Comparison of ENCODE assay signal across 8 cellular contexts in genomic region chr1:21783679-21784603, GRCh38. TPM values are rescaled to one million over a fixed set of nuclear protein-coding genes. Genes with fewer than 3 reads are reported as not detected.
A peak's percentile ranks its signal among the peaks of the same experiment; 100 is the strongest.
DNase-seq lines count a peak whose midpoint lies in the region; ATAC-seq and TF ChIP-seq lines count a peak whose summit lies in the region.

No MANE protein-coding gene starts in this region.

- H3K27ac Mint-ChIP-seq in WTC11: peak overlapping the region; percentile 100

- peaks cover 30% of the 10 kb centered on the region for H3K4me1 Mint-ChIP-seq in WTC11

- peak overlapping the region; percentile 81 to 100 for H3K4me3 ChIP-seq in gastroesophageal sphincter

- no peaks in the 10 kb centered on the region for H3K27me3 ChIP-seq in gastroesophageal sphincter

- no peaks in the 10 kb centered on the region for H3K27me3 Mint-ChIP-seq in WTC11 (ENCODE audit: low read depth)

- peaks cover 0 to 39% (median 5%) of the 10 kb centered on the region in 3 donors for H3K4me1 ChIP-seq in gastroesophageal sphincter

- POLR2A ChIA-PET in WTC11 (lab: Charles Lee): interaction anchor here (0.5 to 0.7 kb wide), 2 partner anchors 11 to 183 kb away, joined by 3 to 4 read pairs; no protein-coding TSS in a partner anchor

- H3K9me3 ChIP-seq in gastroesophageal sphincter: no peaks in the 10 kb centered on the region

- WGBS in gastroesophageal sphincter (ENCODE audit: low coverage in 1 of 2), 2 donors: 52 to 63% methylated on average over 20 to 25 of the region's 32 CpGs

- peak; percentile 52 for ATAC-seq in HG03469 (IDR thresholded peaks at IDR 0.05; ENCODE audit: unreplicated experiment)
- ATAC-seq in WTC11: peak; percentile 88
- ATAC-seq in gastroesophageal sphincter: peak; percentile 5
- no peak for ATAC-seq in HG03439 (IDR thresholded peaks at IDR 0.05; ENCODE audit: unreplicated experiment)

- H3K27ac ChIP-seq in gastroesophageal sphincter: peak overlapping the region; percentile 95 to 100 (median 97)

- CTCF ChIA-PET in WTC11 (lab: Charles Lee): interaction anchor here (0.6 to 2.0 kb wide), 3 partner anchors 28 to 290 kb away, joined by 3 to 7 read pairs (median 3); no protein-coding TSS in a partner anchor

- H3K36me3 ChIP-seq in gastroesophageal sphincter: no peaks in the 10 kb centered on the region

- no peak for TF ChIP-seq EP300 in gastroesophageal sphincter (IDR thresholded peaks at IDR 0.05)

- DNase-seq in EH (ENCODE audit: low read depth) (peak; percentile 76), WTC11 (ENCODE audit: low spot score) (peak; percentile 97), renal cortical epithelial cell (ENCODE audit: low read depth) (peak; percentile 93), NCI-H1417 (lab: John Stamatoyannopoulos, UW) (no peak), NCI-H2107 treated with DMSO at 0.1 percent for 48 hours (lab: John Stamatoyannopoulos, UW; ENCODE audit: unreplicated experiment) (no peak)

- no peak for TF ChIP-seq CTCF in WTC11 (IDR thresholded peaks at IDR 0.05)
- no peak for TF ChIP-seq CTCF in gastroesophageal sphincter (IDR thresholded peaks at IDR 0.05)

- peaks cover 2% of the 10 kb centered on the region; the same call in 1 of the 2 replicates for H3K36me3 Mint-ChIP-seq in WTC11

- TF ChIP-seq POLR2A in gastroesophageal sphincter (IDR thresholded peaks at IDR 0.05): no peak

- H3K4me3 Mint-ChIP-seq in WTC11: peak overlapping the region; percentile 90

- no peaks in the 10 kb centered on the region for H3K9me3 Mint-ChIP-seq in WTC11

TF ChIP-seq in WTC11, 78 proteins besides CTCF, POLR2A, EP300 and RAD21:
- TF ChIP-seq ZNF317 (CRISPR knock-in tag; IDR thresholded peaks at IDR 0.05; ENCODE audit: borderline replicate concordance, low read depth): no peak
- TF ChIP-seq, protein P1, sequence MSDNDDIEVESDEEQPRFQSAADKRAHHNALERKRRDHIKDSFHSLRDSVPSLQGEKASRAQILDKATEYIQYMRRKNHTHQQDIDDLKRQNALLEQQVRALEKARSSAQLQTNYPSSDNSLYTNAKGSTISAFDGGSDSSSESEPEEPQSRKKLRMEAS (CRISPR knock-in tag; IDR thresholded peaks at IDR 0.05): peak; percentile 22; the same call in 1 of the 2 replicates
- peak; percentile 13; the same call in 1 of the 2 replicates for TF ChIP-seq SP1 (CRISPR knock-in tag; conservative IDR thresholded peaks at IDR 0.05)
- peak; percentile 92 for TF ChIP-seq PRDM15 (CRISPR knock-in tag; IDR thresholded peaks at IDR 0.05)
- no peak for TF ChIP-seq USF2 (CRISPR knock-in tag; IDR thresholded peaks at IDR 0.05)

RNA-seq across cellular contexts. Expression of gene USP48, which starts 1.0 kb away (rescaled TPM):
- 72.1 to 86.9 TPM (median 79.2 TPM) in 3 replicates for total RNA-seq in WTC11 (2021)
- total RNA-seq in gastroesophageal sphincter: 10 to 100 TPM; 39.2 to 83.1 (median 51.5) TPM
- 32.1 and 100 TPM in 2 replicates for total RNA-seq in renal cortical epithelial cell

RNA-seq across cellular contexts. Expression of gene LDLRAD2, which starts 28.1 kb away (rescaled TPM):
- total RNA-seq in WTC11 (2021) (0.63 to 1.3 TPM (median 0.85 TPM) in 3 replicates), gastroesophageal sphincter (under 1 TPM in 1 of 4 donors, not detected in 3; 0.08 TPM), renal cortical epithelial cell (0.69 TPM in 1 of 2 replicates, not detected in the other)

Comparison
In these comparisons a context has a peak if more than half of its experiments do, and no peak if none do; other contexts are left out.
1. DNase-seq: peak in EH (single experiment), WTC11 (single experiment) and renal cortical epithelial cell (single experiment); none in NCI-H1417 (0 of 3) and NCI-H2107 treated with DMSO at 0.1 percent for 48 hours (single experiment).